In the genomic region with DNA sequence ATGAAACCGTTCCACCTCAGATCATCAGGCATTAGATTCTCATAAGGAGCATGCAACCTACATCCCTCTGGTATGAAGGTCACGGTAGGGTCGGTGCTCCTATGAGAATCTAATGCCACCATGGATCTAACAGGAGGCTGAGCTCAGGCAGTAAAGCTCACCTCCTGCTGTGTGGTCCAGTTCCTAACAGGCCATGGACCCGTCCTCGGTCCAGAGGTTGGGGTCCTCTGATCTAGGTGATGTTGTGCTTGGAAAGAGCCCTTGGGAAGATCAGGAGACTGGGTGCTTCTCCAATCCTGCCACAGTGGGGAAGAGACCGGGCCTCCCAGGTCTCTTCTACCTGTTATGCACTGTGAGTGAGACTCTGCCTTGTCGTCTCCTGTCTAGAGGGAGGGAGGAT, we compare ENCODE assay signal across 15 cellular contexts.
"Had no signal": no experiment of that assay in that cellular context is flagged by ENCODE, and none has a peak within 500 bp of the region (broad histone marks: within the 10 kb centered on the region; RNA-seq: fewer than 3 reads in every experiment).

No MANE protein-coding gene starts in this region.

- FAIRE-seq: colon, pancreas had no signal

- H3K9me3 ChIP-seq: pancreas, SK-N-SH, tibial nerve had no signal

- H3K4me1 ChIP-seq: pancreas had no signal

- H3K27ac Mint-ChIP-seq: activated T-cell treated with anti-CD3 and anti-CD28 coated beads, Interleukin-2, amount 50 U/mL, for 24 hours; T-helper 1 cell treated with Interleukin-12 subunit alpha and Interleukin-12 subunit beta and Interleukin-4 antibody, amounts not matched to agents 30 μg/mL and 1 μg/mL, for 36 hours had no signal

- H3K9me3 Mint-ChIP-seq: activated T-cell treated with anti-CD3 and anti-CD28 coated beads, Interleukin-2, amount 50 U/mL, for 24 hours; T-helper 1 cell treated with Interleukin-12 subunit alpha and Interleukin-12 subunit beta and Interleukin-4 antibody, amounts not matched to agents 30 μg/mL and 1 μg/mL, for 36 hours had no signal

- H3K27ac ChIP-seq: cardiac muscle cell, pancreas had no signal

- H3K4me2 ChIP-seq: SK-N-SH had no signal

- H3K36me3 ChIP-seq: cardiac muscle cell, pancreas, tibial nerve had no signal

- H3K27me3 ChIP-seq: cardiac muscle cell, pancreas, tibial nerve had no signal

- H3K4me3 ChIP-seq: cardiac muscle cell, pancreas, skin epidermis, tibial nerve had no signal

- H3K4me3 Mint-ChIP-seq: activated T-cell treated with anti-CD3 and anti-CD28 coated beads, Interleukin-2, amount 50 U/mL, for 24 hours; neural crest cell; T-helper 1 cell treated with Interleukin-12 subunit alpha and Interleukin-12 subunit beta and Interleukin-4 antibody, amounts not matched to agents 30 μg/mL and 1 μg/mL, for 36 hours had no signal

- H3K9ac ChIP-seq: SK-N-SH had no signal

- DNase-seq: activated CD4-positive, alpha-beta T cell treated with anti-CD3 and anti-CD28 coated beads for 48 hours; activated gamma-delta T cell; activated T-cell treated with anti-CD3 and anti-CD28 coated beads, Interleukin-2, amount 50 U/mL, for 24 hours; aorta; effector memory CD4-positive, alpha-beta T cell; erythroblast; Right ventricle myocardium superior; SK-N-SH had no signal
